Comparison of ENCODE assay signal across 37 cellular contexts in genomic region chr1:38766125-38766524, GRCh38.
"Had no signal": no experiment of that assay in that cellular context is flagged by ENCODE, and none has a peak within 500 bp of the region (broad histone marks: within the 10 kb centered on the region; RNA-seq: fewer than 3 reads in every experiment).

No MANE protein-coding gene starts in this region.

- H3K36me3 ChIP-seq: adrenal gland, ascending aorta, brain microvascular endothelial cell, breast epithelium, cardiac muscle cell had no signal

- H3K27ac Mint-ChIP-seq: activated naive CD4-positive, alpha-beta T cell treated with anti-CD3 and anti-CD28 coated beads for 36 hours; activated naive CD4-positive, alpha-beta T cell treated with anti-CD3 and anti-CD28 coated beads, Interleukin-2, amount 10 ng/mL, durations not matched to agents 7 days and 5 days; activated naive CD4-positive, alpha-beta T cell treated with anti-CD3 and anti-CD28 coated beads, Interleukin-2, amount 50 U/mL, for 24 hours; activated naive CD8-positive, alpha-beta T cell; activated naive CD8-positive, alpha-beta T cell treated with anti-CD3 and anti-CD28 coated beads for 36 hours; activated naive CD8-positive, alpha-beta T cell treated with anti-CD3 and anti-CD28 coated beads, Interleukin-2, amount 10 ng/mL, durations not matched to agents 7 days and 5 days; activated naive CD8-positive, alpha-beta T cell treated with anti-CD3 and anti-CD28 coated beads, Interleukin-2, amount 50 U/mL, for 24 hours; activated T-cell treated with anti-CD3 and anti-CD28 coated beads, Interleukin-2, amount 50 U/mL, for 24 hours; activated T-cell treated with anti-CD3 and anti-CD28 coated beads, Interleukin-2, amount 50 U/mL, for 72 hours; activated T-helper 1 cell treated with anti-CD3 and anti-CD28 coated beads, Interleukin-12 subunit alpha, Interleukin-12 subunit beta, Interleukin-2, Interleukin-4 antibody, amounts not matched to agents 30 ng/mL and 10 ng/mL and 1 ng/mL, durations not matched to agents 14 hours and 24 hours and 36 hours; activated T-helper 17 cell treated with anti-CD3 and anti-CD28 coated beads, Interleukin-2, amount 50 U/mL, for 72 hours; activated T-helper 2 cell treated with anti-CD3 and anti-CD28 coated beads, Interferon-gamma antibody, Interleukin-2, Interleukin-4, amounts not matched to agents 10 μg/mL and 5 μg/mL and 100 μg/mL, durations not matched to agents 14 hours and 24 hours and 36 hours; brain had no signal

- H3K36me3 Mint-ChIP-seq: activated naive CD4-positive, alpha-beta T cell treated with anti-CD3 and anti-CD28 coated beads, Interleukin-2, amount 10 ng/mL, durations not matched to agents 7 days and 5 days; activated naive CD4-positive, alpha-beta T cell treated with anti-CD3 and anti-CD28 coated beads, Interleukin-2, amount 50 U/mL, for 24 hours; activated naive CD4-positive, alpha-beta T cell treated with anti-CD3 and anti-CD28 coated beads, Interleukin-2, amount 50 U/mL, for 72 hours; activated naive CD8-positive, alpha-beta T cell; activated naive CD8-positive, alpha-beta T cell treated with anti-CD3 and anti-CD28 coated beads for 36 hours; activated naive CD8-positive, alpha-beta T cell treated with anti-CD3 and anti-CD28 coated beads, Interleukin-2, amount 10 ng/mL, durations not matched to agents 7 days and 5 days; brain had no signal

- H3K4me3 Mint-ChIP-seq: activated naive CD4-positive, alpha-beta T cell treated with anti-CD3 and anti-CD28 coated beads for 36 hours; activated naive CD4-positive, alpha-beta T cell treated with anti-CD3 and anti-CD28 coated beads, Interleukin-2, amount 10 ng/mL, durations not matched to agents 7 days and 5 days; activated naive CD4-positive, alpha-beta T cell treated with anti-CD3 and anti-CD28 coated beads, Interleukin-2, amount 50 U/mL, for 24 hours; activated naive CD8-positive, alpha-beta T cell; activated naive CD8-positive, alpha-beta T cell treated with anti-CD3 and anti-CD28 coated beads for 36 hours; activated naive CD8-positive, alpha-beta T cell treated with anti-CD3 and anti-CD28 coated beads, Interleukin-2, amount 10 ng/mL, durations not matched to agents 7 days and 5 days; activated naive CD8-positive, alpha-beta T cell treated with anti-CD3 and anti-CD28 coated beads, Interleukin-2, amount 50 U/mL, for 24 hours; activated T-cell treated with anti-CD3 and anti-CD28 coated beads, Interleukin-2, amount 50 U/mL, for 24 hours; activated T-cell treated with anti-CD3 and anti-CD28 coated beads, Interleukin-2, amount 50 U/mL, for 4 hours; activated T-cell treated with anti-CD3 and anti-CD28 coated beads, Interleukin-2, amount 50 U/mL, for 72 hours; activated T-helper 1 cell treated with anti-CD3 and anti-CD28 coated beads, Interleukin-12 subunit alpha, Interleukin-12 subunit beta, Interleukin-2, Interleukin-4 antibody, amounts not matched to agents 30 ng/mL and 10 ng/mL and 1 ng/mL, durations not matched to agents 14 hours and 24 hours and 36 hours; activated T-helper 17 cell treated with anti-CD3 and anti-CD28 coated beads, Interleukin-2, amount 50 U/mL, for 72 hours; brain; central memory CD8-positive, alpha-beta T cell had no signal

- H3K4me1 Mint-ChIP-seq: activated naive CD4-positive, alpha-beta T cell treated with anti-CD3 and anti-CD28 coated beads, Interleukin-2, amount 10 ng/mL, durations not matched to agents 7 days and 5 days; activated naive CD4-positive, alpha-beta T cell treated with anti-CD3 and anti-CD28 coated beads, Interleukin-2, amount 50 U/mL, for 24 hours; activated naive CD8-positive, alpha-beta T cell treated with anti-CD3 and anti-CD28 coated beads for 36 hours; activated naive CD8-positive, alpha-beta T cell treated with anti-CD3 and anti-CD28 coated beads, Interleukin-2, amount 10 ng/mL, durations not matched to agents 7 days and 5 days; activated naive CD8-positive, alpha-beta T cell treated with anti-CD3 and anti-CD28 coated beads, Interleukin-2, amount 50 U/mL, for 24 hours; activated T-helper 17 cell treated with anti-CD3 and anti-CD28 coated beads, Interleukin-2, amount 50 U/mL, for 72 hours; brain; central memory CD8-positive, alpha-beta T cell had no signal

- H3K27me3 ChIP-seq: ascending aorta, body of pancreas, brain microvascular endothelial cell, cardiac muscle cell had no signal

- ATAC-seq: activated naive CD4-positive, alpha-beta T cell treated with anti-CD3 and anti-CD28 coated beads, Interleukin-2, amount 50 U/mL, for 72 hours; activated naive CD8-positive, alpha-beta T cell treated with anti-CD3 and anti-CD28 coated beads, Interleukin-2, amount 50 U/mL, for 24 hours; activated T-cell treated with anti-CD3 and anti-CD28 coated beads, Interleukin-2, amount 50 U/mL, for 4 hours; activated T-cell treated with anti-CD3 and anti-CD28 coated beads, Interleukin-2, amount 50 U/mL, for 72 hours; activated T-helper 17 cell treated with anti-CD3 and anti-CD28 coated beads, Interleukin-2, amount 50 U/mL, for 72 hours; body of pancreas had no signal

- H3K9me3 ChIP-seq: adrenal gland, ascending aorta, body of pancreas, breast epithelium had no signal

- H3K27ac ChIP-seq: adrenal gland, ascending aorta, body of pancreas, brain microvascular endothelial cell, breast epithelium, cardiac muscle cell had no signal

- H3K4me3 ChIP-seq: adrenal gland, ascending aorta, body of pancreas, breast epithelium, cardiac muscle cell had no signal

- DNase-seq: activated effector memory CD4-positive, alpha-beta T cell treated with anti-CD3 and anti-CD28 coated beads, Interleukin-2, amount 50 U/mL, for 16 hours; activated effector memory CD4-positive, alpha-beta T cell treated with Interleukin-2 at 50 U/mL for 16 hours; activated gamma-delta T cell; activated gamma-delta T cell treated with Interleukin-2 at 50 U/mL for 16 hours; activated naive CD4-positive, alpha-beta T cell; activated naive CD4-positive, alpha-beta T cell treated with anti-CD3 and anti-CD28 coated beads for 36 hours; activated naive CD4-positive, alpha-beta T cell treated with anti-CD3 and anti-CD28 coated beads, Interleukin-2, amount 10 ng/mL, durations not matched to agents 7 days and 5 days; activated naive CD4-positive, alpha-beta T cell treated with anti-CD3 and anti-CD28 coated beads, Interleukin-2, amount 50 U/mL, for 16 hours; activated naive CD4-positive, alpha-beta T cell treated with Interleukin-2 at 50 U/mL for 16 hours; activated naive CD8-positive, alpha-beta T cell treated with anti-CD3 and anti-CD28 coated beads for 36 hours; activated naive CD8-positive, alpha-beta T cell treated with anti-CD3 and anti-CD28 coated beads, Interleukin-2, amount 10 ng/mL, durations not matched to agents 7 days and 5 days; activated naive CD8-positive, alpha-beta T cell treated with anti-CD3 and anti-CD28 coated beads, Interleukin-2, amount 50 U/mL, for 24 hours; activated T-cell treated with anti-CD3 and anti-CD28 coated beads, Interleukin-2, amount 50 U/mL, for 24 hours; activated T-cell treated with anti-CD3 and anti-CD28 coated beads, Interleukin-2, amount 50 U/mL, for 4 hours; activated T-cell treated with anti-CD3 and anti-CD28 coated beads, Interleukin-2, amount 50 U/mL, for 48 hours; activated T-cell treated with anti-CD3 and anti-CD28 coated beads, Interleukin-2, amount 50 U/mL, for 72 hours; adrenal gland; amniotic stem cell; amygdala; anterior cingulate cortex; aorta; body of pancreas; brain microvascular endothelial cell; caudate nucleus; central memory CD4-positive, alpha-beta T cell; cerebellar nuclear complex had no signal

- H3K4me1 ChIP-seq: adrenal gland, ascending aorta, body of pancreas, breast epithelium had no signal

- H3K9me3 Mint-ChIP-seq: activated naive CD4-positive, alpha-beta T cell treated with anti-CD3 and anti-CD28 coated beads for 36 hours; activated naive CD4-positive, alpha-beta T cell treated with anti-CD3 and anti-CD28 coated beads, Interleukin-2, amount 10 ng/mL, durations not matched to agents 7 days and 5 days; activated naive CD4-positive, alpha-beta T cell treated with anti-CD3 and anti-CD28 coated beads, Interleukin-2, amount 50 U/mL, for 24 hours; activated naive CD4-positive, alpha-beta T cell treated with anti-CD3 and anti-CD28 coated beads, Interleukin-2, amount 50 U/mL, for 72 hours; activated naive CD8-positive, alpha-beta T cell treated with anti-CD3 and anti-CD28 coated beads for 36 hours; activated naive CD8-positive, alpha-beta T cell treated with anti-CD3 and anti-CD28 coated beads, Interleukin-2, amount 10 ng/mL, durations not matched to agents 7 days and 5 days; activated naive CD8-positive, alpha-beta T cell treated with anti-CD3 and anti-CD28 coated beads, Interleukin-2, amount 50 U/mL, for 24 hours; activated T-cell treated with anti-CD3 and anti-CD28 coated beads, Interleukin-2, amount 50 U/mL, for 24 hours; activated T-cell treated with anti-CD3 and anti-CD28 coated beads, Interleukin-2, amount 50 U/mL, for 4 hours; activated T-cell treated with anti-CD3 and anti-CD28 coated beads, Interleukin-2, amount 50 U/mL, for 72 hours; activated T-helper 1 cell treated with anti-CD3 and anti-CD28 coated beads, Interleukin-12 subunit alpha, Interleukin-12 subunit beta, Interleukin-2, Interleukin-4 antibody, amounts not matched to agents 30 ng/mL and 10 ng/mL and 1 ng/mL, durations not matched to agents 14 hours and 24 hours and 36 hours; activated T-helper 17 cell treated with anti-CD3 and anti-CD28 coated beads, Interleukin-2, amount 50 U/mL, for 72 hours; activated T-helper 2 cell treated with anti-CD3 and anti-CD28 coated beads, Interferon-gamma antibody, Interleukin-2, Interleukin-4, amounts not matched to agents 10 μg/mL and 5 μg/mL and 100 μg/mL, durations not matched to agents 14 hours and 24 hours and 36 hours; central memory CD8-positive, alpha-beta T cell had no signal
